In the genomic region with DNA sequence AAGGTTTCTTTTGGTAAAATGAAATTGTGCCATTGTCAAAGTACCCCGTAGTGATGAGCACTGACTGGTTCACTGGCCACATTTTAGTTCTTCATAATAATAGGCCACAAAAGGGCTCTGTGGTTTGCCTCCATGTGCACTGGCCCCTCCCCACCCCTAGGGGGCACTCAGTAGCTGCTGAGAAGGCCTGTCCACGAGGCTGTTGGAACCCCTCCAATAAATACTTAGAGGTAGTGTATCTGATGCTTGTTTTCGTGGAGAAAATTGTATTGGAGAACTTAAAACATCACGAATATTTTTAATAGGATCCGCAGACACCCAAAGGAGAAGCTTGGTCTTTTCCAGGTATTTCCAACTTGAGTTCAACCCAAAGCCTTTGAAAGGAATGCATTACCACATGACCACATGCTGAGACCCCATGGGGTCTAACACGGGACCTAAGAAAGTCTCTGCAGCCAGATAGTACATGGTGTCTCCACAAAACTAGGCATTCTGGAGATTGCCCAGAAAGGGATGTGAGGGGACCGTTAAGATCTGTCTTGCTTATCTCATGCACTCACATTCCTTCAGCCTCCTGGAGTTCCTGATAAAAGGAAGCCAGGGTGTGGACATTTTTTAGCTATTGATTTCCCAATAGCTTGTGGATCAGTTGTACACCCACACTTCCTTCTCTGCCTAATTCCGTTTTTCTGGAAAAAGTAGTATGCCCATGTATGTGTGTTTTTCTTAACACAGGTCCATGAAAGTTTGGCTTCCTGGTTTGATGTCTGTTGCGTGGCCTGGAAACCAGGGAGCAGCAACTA, we compare ENCODE assay signal across 1 cellular context.
TF ChIP-seq lines count a peak whose summit lies in the region.

No MANE protein-coding gene starts in this region.

TF ChIP-seq in SK-N-SH treated with all-trans-retinoic acid at 6 μM for 48 hours, 23 proteins besides CTCF, POLR2A, EP300 and RAD21 (continued from another document):
- TF ChIP-seq, protein P1, sequence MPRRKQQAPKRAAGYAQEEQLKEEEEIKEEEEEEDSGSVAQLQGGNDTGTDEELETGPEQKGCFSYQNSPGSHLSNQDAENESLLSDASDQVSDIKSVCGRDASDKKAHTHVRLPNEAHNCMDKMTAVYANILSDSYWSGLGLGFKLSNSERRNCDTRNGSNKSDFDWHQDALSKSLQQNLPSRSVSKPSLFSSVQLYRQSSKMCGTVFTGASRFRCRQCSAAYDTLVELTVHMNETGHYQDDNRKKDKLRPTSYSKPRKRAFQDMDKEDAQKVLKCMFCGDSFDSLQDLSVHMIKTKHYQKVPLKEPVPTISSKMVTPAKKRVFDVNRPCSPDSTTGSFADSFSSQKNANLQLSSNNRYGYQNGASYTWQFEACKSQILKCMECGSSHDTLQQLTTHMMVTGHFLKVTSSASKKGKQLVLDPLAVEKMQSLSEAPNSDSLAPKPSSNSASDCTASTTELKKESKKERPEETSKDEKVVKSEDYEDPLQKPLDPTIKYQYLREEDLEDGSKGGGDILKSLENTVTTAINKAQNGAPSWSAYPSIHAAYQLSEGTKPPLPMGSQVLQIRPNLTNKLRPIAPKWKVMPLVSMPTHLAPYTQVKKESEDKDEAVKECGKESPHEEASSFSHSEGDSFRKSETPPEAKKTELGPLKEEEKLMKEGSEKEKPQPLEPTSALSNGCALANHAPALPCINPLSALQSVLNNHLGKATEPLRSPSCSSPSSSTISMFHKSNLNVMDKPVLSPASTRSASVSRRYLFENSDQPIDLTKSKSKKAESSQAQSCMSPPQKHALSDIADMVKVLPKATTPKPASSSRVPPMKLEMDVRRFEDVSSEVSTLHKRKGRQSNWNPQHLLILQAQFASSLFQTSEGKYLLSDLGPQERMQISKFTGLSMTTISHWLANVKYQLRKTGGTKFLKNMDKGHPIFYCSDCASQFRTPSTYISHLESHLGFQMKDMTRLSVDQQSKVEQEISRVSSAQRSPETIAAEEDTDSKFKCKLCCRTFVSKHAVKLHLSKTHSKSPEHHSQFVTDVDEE (CRISPR knock-in tag; IDR thresholded peaks at IDR 0.05) = no peak
- TF ChIP-seq ZFP30 (CRISPR knock-in tag; IDR thresholded peaks at IDR 0.05) = no peak
- no peak for TF ChIP-seq SNAI2 (CRISPR knock-in tag; IDR thresholded peaks at IDR 0.05)
- TF ChIP-seq ZC3H10 (CRISPR knock-in tag; IDR thresholded peaks at IDR 0.05) = no peak
- TF ChIP-seq, protein P2, sequence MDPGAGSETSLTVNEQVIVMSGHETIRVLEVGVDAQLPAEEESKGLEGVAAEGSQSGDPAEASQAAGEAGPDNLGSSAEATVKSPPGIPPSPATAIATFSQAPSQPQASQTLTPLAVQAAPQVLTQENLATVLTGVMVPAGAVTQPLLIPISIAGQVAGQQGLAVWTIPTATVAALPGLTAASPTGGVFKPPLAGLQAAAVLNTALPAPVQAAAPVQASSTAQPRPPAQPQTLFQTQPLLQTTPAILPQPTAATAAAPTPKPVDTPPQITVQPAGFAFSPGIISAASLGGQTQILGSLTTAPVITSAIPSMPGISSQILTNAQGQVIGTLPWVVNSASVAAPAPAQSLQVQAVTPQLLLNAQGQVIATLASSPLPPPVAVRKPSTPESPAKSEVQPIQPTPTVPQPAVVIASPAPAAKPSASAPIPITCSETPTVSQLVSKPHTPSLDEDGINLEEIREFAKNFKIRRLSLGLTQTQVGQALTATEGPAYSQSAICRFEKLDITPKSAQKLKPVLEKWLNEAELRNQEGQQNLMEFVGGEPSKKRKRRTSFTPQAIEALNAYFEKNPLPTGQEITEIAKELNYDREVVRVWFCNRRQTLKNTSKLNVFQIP (CRISPR knock-in tag; IDR thresholded peaks at IDR 0.05; ENCODE audit: borderline replicate concordance, low read depth) = no peak
- TF ChIP-seq TCF4 (CRISPR knock-in tag; IDR thresholded peaks at IDR 0.05; ENCODE audit: borderline replicate concordance) = no peak
- TF ChIP-seq, protein P3, sequence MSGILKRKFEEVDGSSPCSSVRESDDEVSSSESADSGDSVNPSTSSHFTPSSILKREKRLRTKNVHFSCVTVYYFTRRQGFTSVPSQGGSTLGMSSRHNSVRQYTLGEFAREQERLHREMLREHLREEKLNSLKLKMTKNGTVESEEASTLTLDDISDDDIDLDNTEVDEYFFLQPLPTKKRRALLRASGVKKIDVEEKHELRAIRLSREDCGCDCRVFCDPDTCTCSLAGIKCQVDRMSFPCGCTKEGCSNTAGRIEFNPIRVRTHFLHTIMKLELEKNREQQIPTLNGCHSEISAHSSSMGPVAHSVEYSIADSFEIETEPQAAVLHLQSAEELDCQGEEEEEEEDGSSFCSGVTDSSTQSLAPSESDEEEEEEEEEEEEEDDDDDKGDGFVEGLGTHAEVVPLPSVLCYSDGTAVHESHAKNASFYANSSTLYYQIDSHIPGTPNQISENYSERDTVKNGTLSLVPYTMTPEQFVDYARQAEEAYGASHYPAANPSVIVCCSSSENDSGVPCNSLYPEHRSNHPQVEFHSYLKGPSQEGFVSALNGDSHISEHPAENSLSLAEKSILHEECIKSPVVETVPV (CRISPR knock-in tag; IDR thresholded peaks at IDR 0.05) = no peak
- TF ChIP-seq ZNF8 (CRISPR knock-in tag; IDR thresholded peaks at IDR 0.05) = no peak
- no peak for TF ChIP-seq GLIS3 (CRISPR knock-in tag; IDR thresholded peaks at IDR 0.05)
- TF ChIP-seq ARNTL (CRISPR knock-in tag; IDR thresholded peaks at IDR 0.05; ENCODE audit: borderline replicate concordance, low read depth) = no peak
